1 cellular context compared by ENCODE assay signal in the genomic region with DNA sequence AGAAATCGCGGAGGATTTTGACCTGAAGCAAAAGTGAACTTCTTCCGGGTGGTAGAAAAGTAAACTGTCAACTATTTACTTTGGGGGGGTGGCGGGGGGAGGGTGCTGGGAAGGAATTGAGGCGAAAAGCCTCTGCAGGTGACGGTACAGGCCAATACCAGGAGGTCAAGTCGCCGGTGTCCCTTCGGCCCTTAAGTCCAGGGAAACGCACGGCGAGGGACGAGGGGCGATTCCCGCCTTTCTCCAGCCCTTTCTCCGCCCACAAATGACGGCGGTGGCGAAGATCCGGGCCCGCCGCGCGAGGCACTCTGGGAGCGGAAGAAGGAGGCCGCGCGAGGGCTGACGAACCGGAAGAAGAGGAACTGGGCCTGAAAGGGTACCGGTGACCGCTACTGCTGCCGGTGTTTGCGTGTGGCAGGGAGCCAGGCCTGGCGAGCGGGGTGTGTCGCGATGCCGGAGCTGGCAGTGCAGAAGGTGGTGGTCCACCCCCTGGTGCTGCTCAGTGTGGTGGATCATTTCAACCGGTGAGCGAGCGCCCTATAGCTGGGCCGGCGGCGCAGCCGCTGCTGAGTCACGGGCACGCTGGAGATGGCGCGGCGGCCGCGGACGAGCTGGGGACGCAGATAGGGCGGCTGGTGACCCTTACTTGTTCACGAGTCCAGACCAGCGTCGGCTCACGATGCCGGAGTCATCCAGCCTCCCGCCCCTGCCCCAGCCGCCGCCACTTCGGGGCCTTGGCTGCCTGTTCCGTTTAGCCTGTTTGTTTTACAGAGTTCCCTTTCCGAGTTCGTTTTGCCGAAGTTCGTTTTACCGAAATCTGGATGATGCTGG.
TF ChIP-seq lines count a peak whose summit lies in the region.

Gene PSMD7, plus strand, starts transcription at position 350 of the 831 bp plus-strand sequence. Its CDS starts 101 bp downstream, at position 451.

TF ChIP-seq in HepG2, 621 proteins besides CTCF, POLR2A, EP300 and RAD21 (continued from another document and continues in another):
- TF ChIP-seq, protein P1, sequence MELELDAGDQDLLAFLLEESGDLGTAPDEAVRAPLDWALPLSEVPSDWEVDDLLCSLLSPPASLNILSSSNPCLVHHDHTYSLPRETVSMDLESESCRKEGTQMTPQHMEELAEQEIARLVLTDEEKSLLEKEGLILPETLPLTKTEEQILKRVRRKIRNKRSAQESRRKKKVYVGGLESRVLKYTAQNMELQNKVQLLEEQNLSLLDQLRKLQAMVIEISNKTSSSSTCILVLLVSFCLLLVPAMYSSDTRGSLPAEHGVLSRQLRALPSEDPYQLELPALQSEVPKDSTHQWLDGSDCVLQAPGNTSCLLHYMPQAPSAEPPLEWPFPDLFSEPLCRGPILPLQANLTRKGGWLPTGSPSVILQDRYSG (CRISPR knock-in tag; IDR thresholded peaks at IDR 0.05), result peak; percentile 74
- TF ChIP-seq ZMYM3 (CRISPR knock-in tag; IDR thresholded peaks at IDR 0.05) (peak; percentile 16; the same call in 1 of the 2 replicates), RBFOX2 (IDR thresholded peaks at IDR 0.05; ENCODE audit: low read depth, low read length) (peak; percentile 99), TBX3 (IDR thresholded peaks at IDR 0.05; ENCODE audit: borderline replicate concordance) (peak; percentile 43; the same call in 1 of the 2 replicates), ZSCAN30 (CRISPR knock-in tag; IDR thresholded peaks at IDR 0.05) (peak; percentile 91), ZNF3 (CRISPR knock-in tag; IDR thresholded peaks at IDR 0.05) (no peak; the same call in 1 of the 2 replicates), SOX13 (IDR thresholded peaks at IDR 0.05) (0 out of 2 replicates have a peak, but pooled peaks have one; percentile 42), SOX13 (CRISPR knock-in tag; conservative IDR thresholded peaks at IDR 0.05 in 1 of 2, IDR thresholded peaks at IDR 0.05 in 1 of 2) (peak in 1 of 2 experiments; percentile 34; a peak in 1 of 4 replicates), FOXA1 (IDR thresholded peaks at IDR 0.05) (peak; percentile 44; the same call in 1 of the 2 replicates), FOXA1 (CRISPR knock-in tag; IDR thresholded peaks at IDR 0.05) (peak; percentile 88), SAFB2 (CRISPR knock-in tag; IDR thresholded peaks at IDR 0.05; ENCODE audit: borderline replicate concordance, low read depth) (peak; percentile 96), FOSL1 (CRISPR knock-in tag; IDR thresholded peaks at IDR 0.05; ENCODE audit: borderline replicate concordance) (peak; percentile 22; the same call in 1 of the 2 replicates), ARNT2 (CRISPR knock-in tag; IDR thresholded peaks at IDR 0.05; ENCODE audit: low read depth) (peak; percentile 94), CBFB (CRISPR knock-in tag; IDR thresholded peaks at IDR 0.05) (peak; percentile 84), NR3C1 (CRISPR knock-in tag; IDR thresholded peaks at IDR 0.05) (no peak), HDAC6 (IDR thresholded peaks at IDR 0.05; ENCODE audit: low read depth, low read length) (no peak), KLF15 (CRISPR knock-in tag; IDR thresholded peaks at IDR 0.05; ENCODE audit: borderline replicate concordance) (peak; percentile 90), ZNF792 (CRISPR knock-in tag; IDR thresholded peaks at IDR 0.05) (peak; percentile 76), PRDM15 (CRISPR knock-in tag; IDR thresholded peaks at IDR 0.05) (peak; percentile 69; the same call in 1 of the 2 replicates), ZNF564 (CRISPR knock-in tag; IDR thresholded peaks at IDR 0.05) (peak; percentile 78), CREBL2 (CRISPR knock-in tag; IDR thresholded peaks at IDR 0.05; ENCODE audit: borderline replicate concordance) (peak; percentile 84; the same call in 1 of the 2 replicates), TOPORS (CRISPR knock-in tag; IDR thresholded peaks at IDR 0.05) (peak; percentile 97), ZNF274 (CRISPR knock-in tag; IDR thresholded peaks at IDR 0.05) (peak; percentile 93), MAF1 (CRISPR knock-in tag; IDR thresholded peaks at IDR 0.05; ENCODE audit: borderline replicate concordance) (no peak), ZNF883 (CRISPR knock-in tag; IDR thresholded peaks at IDR 0.05; ENCODE audit: not compliant biosample characterization) (peak; percentile 98), IKZF4 (CRISPR knock-in tag; IDR thresholded peaks at IDR 0.05; ENCODE audit: borderline replicate concordance, low read depth, not compliant biosample characterization) (peak; percentile 92), ZBTB25 (CRISPR knock-in tag; IDR thresholded peaks at IDR 0.05) (peak; percentile 83), ZNF17 (CRISPR knock-in tag; IDR thresholded peaks at IDR 0.05) (peak; percentile 90; the same call in 1 of the 2 replicates), EEA1 (CRISPR knock-in tag; IDR thresholded peaks at IDR 0.05; ENCODE audit: borderline replicate concordance) (no peak; the same call in none of the 2 replicates), RFX3 (CRISPR knock-in tag; IDR thresholded peaks at IDR 0.05) (no peak), TBX2 (CRISPR knock-in tag; IDR thresholded peaks at IDR 0.05; ENCODE audit: borderline replicate concordance) (peak; percentile 87), ZNF503 (CRISPR knock-in tag; IDR thresholded peaks at IDR 0.05) (peak; percentile 49; the same call in 1 of the 2 replicates), DRAP1 (CRISPR knock-in tag; IDR thresholded peaks at IDR 0.05) (peak; percentile 82), IRX3 (CRISPR knock-in tag; IDR thresholded peaks at IDR 0.05; ENCODE audit: borderline replicate concordance, low read depth) (peak; percentile 97), KDM5A (IDR thresholded peaks at IDR 0.05; ENCODE audit: borderline replicate concordance, low read length) (peak; percentile 90), PPARG (CRISPR knock-in tag; conservative IDR thresholded peaks at IDR 0.05) (peak; percentile 63), PREB (CRISPR knock-in tag; IDR thresholded peaks at IDR 0.05) (0 out of 2 replicates have a peak, but pooled peaks have one; percentile 68), ZNF354B (CRISPR knock-in tag; IDR thresholded peaks at IDR 0.05) (peak; percentile 95), CCAR2 (optimal IDR thresholded peaks at IDR 0.05; ENCODE audit: low read depth, low read length) (peak; percentile 42)
- TF ChIP-seq, protein P2, sequence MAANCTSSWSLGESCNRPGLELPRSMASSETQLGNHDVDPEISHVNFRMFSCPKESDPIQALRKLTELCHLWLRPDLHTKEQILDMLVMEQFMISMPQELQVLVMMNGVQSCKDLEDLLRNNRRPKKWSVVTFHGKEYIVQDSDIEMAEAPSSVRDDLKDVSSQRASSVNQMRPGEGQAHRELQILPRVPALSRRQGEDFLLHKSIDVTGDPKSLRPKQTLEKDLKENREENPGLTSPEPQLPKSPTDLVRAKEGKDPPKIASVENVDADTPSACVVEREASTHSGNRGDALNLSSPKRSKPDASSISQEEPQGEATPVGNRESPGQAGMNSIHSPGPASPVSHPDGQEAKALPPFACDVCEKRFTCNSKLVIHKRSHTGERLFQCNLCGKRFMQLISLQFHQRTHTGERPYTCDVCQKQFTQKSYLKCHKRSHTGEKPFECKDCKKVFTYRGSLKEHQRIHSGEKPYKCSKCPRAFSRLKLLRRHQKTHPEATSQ (CRISPR knock-in tag; IDR thresholded peaks at IDR 0.05; ENCODE audit: borderline replicate concordance), result peak; percentile 94
- TF ChIP-seq, protein P3, sequence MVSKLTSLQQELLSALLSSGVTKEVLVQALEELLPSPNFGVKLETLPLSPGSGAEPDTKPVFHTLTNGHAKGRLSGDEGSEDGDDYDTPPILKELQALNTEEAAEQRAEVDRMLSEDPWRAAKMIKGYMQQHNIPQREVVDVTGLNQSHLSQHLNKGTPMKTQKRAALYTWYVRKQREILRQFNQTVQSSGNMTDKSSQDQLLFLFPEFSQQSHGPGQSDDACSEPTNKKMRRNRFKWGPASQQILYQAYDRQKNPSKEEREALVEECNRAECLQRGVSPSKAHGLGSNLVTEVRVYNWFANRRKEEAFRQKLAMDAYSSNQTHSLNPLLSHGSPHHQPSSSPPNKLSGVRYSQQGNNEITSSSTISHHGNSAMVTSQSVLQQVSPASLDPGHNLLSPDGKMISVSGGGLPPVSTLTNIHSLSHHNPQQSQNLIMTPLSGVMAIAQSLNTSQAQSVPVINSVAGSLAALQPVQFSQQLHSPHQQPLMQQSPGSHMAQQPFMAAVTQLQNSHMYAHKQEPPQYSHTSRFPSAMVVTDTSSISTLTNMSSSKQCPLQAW (CRISPR knock-in tag; IDR thresholded peaks at IDR 0.05), result peak; percentile 74
- TF ChIP-seq, protein P4, sequence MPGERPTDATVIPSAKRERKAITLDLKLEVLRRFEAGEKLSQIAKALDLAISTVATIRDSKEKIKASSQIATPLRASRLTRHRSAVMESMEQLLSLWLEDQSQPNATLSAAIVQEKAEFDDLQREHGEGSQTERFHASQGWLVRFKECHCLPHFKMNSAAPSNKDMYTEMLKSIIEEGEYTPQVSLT (CRISPR knock-in tag; IDR thresholded peaks at IDR 0.05; ENCODE audit: borderline replicate concordance, low read depth), result 0 out of 2 replicates have a peak, but pooled peaks have one; percentile 27
